ENCODE assay signal across 22 cellular contexts in genomic region chr2:241228081-241228859, GRCh38. TPM values are rescaled to one million over a fixed set of nuclear protein-coding genes. Genes with fewer than 3 reads are reported as not detected.
DNase-seq lines count a peak whose midpoint lies in the region; ATAC-seq, FAIRE-seq and TF ChIP-seq lines count a peak whose summit lies in the region.
"Had no signal": no experiment of that assay in that cellular context is flagged by ENCODE, and none has a peak within 500 bp of the region (broad histone marks: within the 10 kb centered on the region; RNA-seq: fewer than 3 reads in every experiment).

No MANE protein-coding gene starts in this region.

- BruUV-seq in HepG2 (replicated peaks; lab: Mats Ljungman, UMichigan): no TSS peak

- no peaks in the 10 kb centered on the region for H3K27me3 Mint-ChIP-seq in T-cell
- H3K27me3 Mint-ChIP-seq: activated naive CD4-positive, alpha-beta T cell treated with anti-CD3 and anti-CD28 coated beads, Interleukin-2, amount 50 U/mL, for 24 hours; B cell; dendritic cell treated with granulocyte-macrophage colony-stimulating factor and Interleukin-4, amounts not matched to agents 40 ng/mL and 50 ng/mL, for 4 days had no signal

- POLR2A ChIA-PET in HepG2 (lab: Yijun Ruan, JAX) (no interaction called here), T-cell (lab: Charles Lee) (no interaction called here)

- intact Hi-C loops in HepG2 (cut with micrococcal nuclease; ENCODE audit: unreplicated experiment) (loop anchor here (10.0 kb wide), 1 partner anchor 373 kb away; no protein-coding TSS in a partner anchor), testis (cut with DNase I; ENCODE audit: low total_unique reads) (no loop called here)

- H3K4me1 Mint-ChIP-seq in T-cell: peaks cover 0 to 5% (median 0%) of the 10 kb centered on the region in 3 donors
- H3K4me1 Mint-ChIP-seq: B cell had no signal

- no peak overlapping the region for H2AFZ ChIP-seq in HepG2 (ENCODE audit: low read length)

- H3K36me3 Mint-ChIP-seq in T-cell: peaks cover 52% of the 10 kb centered on the region

- H3K9me3 Mint-ChIP-seq in T-cell: no peaks in the 10 kb centered on the region
- H3K9me3 Mint-ChIP-seq: activated naive CD4-positive, alpha-beta T cell treated with anti-CD3 and anti-CD28 coated beads, Interleukin-2, amount 50 U/mL, for 24 hours; dendritic cell treated with granulocyte-macrophage colony-stimulating factor and Interleukin-4, amounts not matched to agents 40 ng/mL and 50 ng/mL, for 4 days had no signal

- TF ChIP-seq CTCF in HepG2 (CRISPR knock-in tag; IDR thresholded peaks at IDR 0.05): no peak
- TF ChIP-seq CTCF in testis (IDR thresholded peaks at IDR 0.05): no peak

- no peak for TF ChIP-seq RAD21 in HepG2 (CRISPR knock-in tag; IDR thresholded peaks at IDR 0.05)

- no peak overlapping the region for H3K4me3 Mint-ChIP-seq in T-cell
- H3K4me3 Mint-ChIP-seq: activated CD8-positive, alpha-beta T cell treated with anti-CD3 and anti-CD28 coated beads, Interleukin-2, amount 10 ng/mL, durations not matched to agents 7 days and 5 days; activated naive CD4-positive, alpha-beta T cell treated with anti-CD3 and anti-CD28 coated beads, Interleukin-2, amount 50 U/mL, for 24 hours; B cell; dendritic cell treated with granulocyte-macrophage colony-stimulating factor and Interleukin-4, amounts not matched to agents 40 ng/mL and 50 ng/mL, for 4 days had no signal

- 96% methylated on average over 24 of the region's 26 CpGs for WGBS in HepG2 (ENCODE audit: low lambda C conversion rate)
- 94 to 95% methylated on average over 15 to 25 of the region's 26 CpGs for WGBS in testis, 2 donors

- TF ChIP-seq EP300 in HepG2 (IDR thresholded peaks at IDR 0.05; ENCODE audit: low read depth in 2 of 2, low read length in 2 of 2): no peak
- TF ChIP-seq EP300 in HepG2 (CRISPR knock-in tag; IDR thresholded peaks at IDR 0.05; ENCODE audit: borderline replicate concordance): no peak

- 0 out of 2 replicates have a peak overlapping the region, but pooled peaks have one; percentile 46 for H3K27ac ChIP-seq in SK-N-MC
- H3K27ac ChIP-seq in cingulate gyrus (ENCODE audit: low read depth, low read length): peak overlapping the region; percentile 20
- no peak overlapping the region for H3K27ac ChIP-seq in HepG2 (ENCODE audit: extremely low read length, insufficient read depth, low read length)
- H3K27ac ChIP-seq in testis: peak overlapping the region; percentile 0 to 79
- H3K27ac ChIP-seq in effector memory CD4-positive, alpha-beta T cell (ENCODE audit: insufficient read depth, low read length, poor library complexity, severe bottlenecking): no peak overlapping the region
- H3K27ac ChIP-seq: brain microvascular endothelial cell, epithelial cell of prostate, thyroid gland had no signal

- DNase-seq in SK-N-MC (ENCODE audit: low read depth, low spot score): no peak
- no peak for DNase-seq in HepG2 (ENCODE audit: low spot score)
- DNase-seq in testis: no peak
- DNase-seq in effector memory CD4-positive, alpha-beta T cell: no peak
- no peak for DNase-seq in T-cell
- DNase-seq: activated CD8-positive, alpha-beta T cell treated with anti-CD3 and anti-CD28 coated beads, Interleukin-2, amount 10 ng/mL, durations not matched to agents 7 days and 5 days; activated T-cell treated with anti-CD3 and anti-CD28 coated beads, Interleukin-2, amount 50 U/mL, for 48 hours; brain microvascular endothelial cell; COR-L47; foreskin melanocyte; midbrain; NCI-H1105 treated with DMSO at 0.1 percent for 48 hours; NCI-H526; SHP77; stimulated activated CD4-positive, alpha-beta T cell treated with anti-CD3 and anti-CD28 coated beads, Interleukin-15, amount 100 ng/mL, for 24 hours; thyroid gland had no signal

- in situ Hi-C loops in HepG2 (cut with HindIII; ENCODE audit: extremely low pct_ligation_motif_present, low pct_unique_long_range_greater_than_20kb): no loop called here

- peaks cover 7% of the 10 kb centered on the region for H3K79me2 ChIP-seq in HepG2 (ENCODE audit: insufficient read depth, low read length)

- H3K36me3 ChIP-seq in SK-N-MC (ENCODE audit: insufficient read depth, low read length) (peaks cover 60% of the 10 kb centered on the region), HepG2 (replicated peaks in 1 of 2; ENCODE audit: control insufficient read depth in 1 of 2, insufficient read depth in 2 of 2, low read length in 2 of 2) (peaks cover 38 to 71% of the 10 kb centered on the region in 2 experiments), testis (ENCODE audit: low read depth, missing control alignments) (no peaks in the 10 kb centered on the region)
- H3K36me3 ChIP-seq in effector memory CD4-positive, alpha-beta T cell (ENCODE audit: control insufficient read depth, insufficient read depth, low read length): peaks cover 44% of the 10 kb centered on the region

- peaks cover 41% of the 10 kb centered on the region; the same call in 1 of the 2 replicates for H4K20me1 ChIP-seq in HepG2 (ENCODE audit: insufficient read depth, low read length)

- no peak overlapping the region for H3K27ac Mint-ChIP-seq in T-cell
- H3K27ac Mint-ChIP-seq: activated CD8-positive, alpha-beta T cell treated with anti-CD3 and anti-CD28 coated beads, Interleukin-2, amount 10 ng/mL, durations not matched to agents 7 days and 5 days; B cell; dendritic cell treated with granulocyte-macrophage colony-stimulating factor and Interleukin-4, amounts not matched to agents 40 ng/mL and 50 ng/mL, for 4 days had no signal

- H3K27me3 ChIP-seq in HepG2 (ENCODE audit: control insufficient read depth in 1 of 2, insufficient read depth in 2 of 2, low read length in 2 of 2) (no peaks in the 10 kb centered on the region), testis (no peaks in the 10 kb centered on the region)
- H3K27me3 ChIP-seq in effector memory CD4-positive, alpha-beta T cell (replicated peaks; ENCODE audit: control insufficient read depth, insufficient read depth, low read length, poor library complexity, severe bottlenecking): no peaks in the 10 kb centered on the region
- H3K27me3 ChIP-seq: brain microvascular endothelial cell, thyroid gland had no signal

- no peak overlapping the region for H3K4me2 ChIP-seq in HepG2 (ENCODE audit: low read depth, low read length)

- ATAC-seq in HepG2 (no peak), HG03354 (IDR thresholded peaks at IDR 0.05; ENCODE audit: poor library complexity, severe bottlenecking, unreplicated experiment) (no peak), T-cell (replicated peaks in 1 of 4) (no peak)
- ATAC-seq: activated CD8-positive, alpha-beta T cell treated with anti-CD3 and anti-CD28 coated beads, Interleukin-2, amount 10 ng/mL, durations not matched to agents 7 days and 5 days had no signal

- TF ChIP-seq POLR2A in HepG2 (IDR thresholded peaks at IDR 0.05; ENCODE audit: insufficient read depth in 1 of 2, low read depth in 2 of 2, low read length in 2 of 2): peak in 1 of 2 experiments; percentile 76; a peak in 3 of 4 replicates
- no peak for TF ChIP-seq POLR2A in testis (IDR thresholded peaks at IDR 0.05)

- H3K4me3 ChIP-seq in SK-N-MC (no peak overlapping the region), HepG2 (replicated peaks in 1 of 3; ENCODE audit: insufficient read depth in 1 of 3, low read depth in 2 of 3, low read length in 3 of 3) (no peak overlapping the region), testis (no peak overlapping the region)
- H3K4me3 ChIP-seq in effector memory CD4-positive, alpha-beta T cell (ENCODE audit: insufficient read depth, low read depth, low read length, poor library complexity, severe bottlenecking): no peak overlapping the region
- H3K4me3 ChIP-seq: thyroid gland had no signal

- H3K9me3 ChIP-seq in SK-N-MC (ENCODE audit: low read depth, low read length) (no peaks in the 10 kb centered on the region), HepG2 (ENCODE audit: low read length) (no peaks in the 10 kb centered on the region), testis (no peaks in the 10 kb centered on the region)
- H3K9me3 ChIP-seq in effector memory CD4-positive, alpha-beta T cell (ENCODE audit: control insufficient read depth, low read length): no peaks in the 10 kb centered on the region
- H3K9me3 ChIP-seq: thyroid gland had no signal

- FAIRE-seq in HepG2 (lab: Jason Lieb, UNC): no peak

- H3K9ac ChIP-seq in SK-N-MC (ENCODE audit: insufficient read length) (no peak overlapping the region), HepG2 (ENCODE audit: insufficient read depth, low read depth, low read length) (no peak overlapping the region)

- CTCF ChIA-PET in HepG2 (lab: Yijun Ruan, JAX; ENCODE audit: low intra/inter-chr PET ratio, low total read pairs) (no interaction called here), T-cell (lab: Charles Lee) (no interaction called here)

- H3K4me1 ChIP-seq in HepG2 (ENCODE audit: insufficient read depth, low read length) (peaks cover 38% of the 10 kb centered on the region), testis (peaks cover 15% of the 10 kb centered on the region)
- no peaks in the 10 kb centered on the region for H3K4me1 ChIP-seq in effector memory CD4-positive, alpha-beta T cell (ENCODE audit: control insufficient read depth, insufficient read depth, low read length, poor library complexity, severe bottlenecking)
- H3K4me1 ChIP-seq: thyroid gland had no signal

RNA-seq across cellular contexts. Expression of gene ANO7, which starts 39.8 kb away (rescaled TPM):
- 3.7 and 4.9 TPM in 2 replicates for total RNA-seq in HepG2 (2016; rRNA removed; fragmentation: Illumina TruSeq; extraction: Trizol)
- 1.7 and 1.9 TPM in 2 replicates for total RNA-seq in HepG2 (2016; cell fraction: cytosol; rRNA removed; fragmentation: Illumina TruSeq; extraction: Trizol; ENCODE audit: low read depth)
- total RNA-seq in HepG2 (2016; cell fraction: insoluble cytoplasmic fraction; rRNA removed; fragmentation: Illumina TruSeq; extraction: Trizol): 2.9 and 5.5 TPM in 2 replicates
- 3.2 and 4.1 TPM in 2 replicates for total RNA-seq in HepG2 (2016; cell fraction: membrane; rRNA removed; fragmentation: Illumina TruSeq; extraction: Trizol)
- 4.7 and 5.1 TPM in 2 replicates for total RNA-seq in HepG2 (2016; cell fraction: nucleus; rRNA removed; fragmentation: Illumina TruSeq; extraction: Trizol)
- 4.1 and 4.9 TPM in 2 replicates for polyA plus RNA-seq in HepG2 (2011; rRNA removed)
- polyA plus RNA-seq in HepG2 (2011; cell fraction: cytosol; rRNA removed): 2.9 and 3.9 TPM in 2 replicates
- polyA plus RNA-seq in HepG2 (2011; cell fraction: nucleus; rRNA removed): 29.8 and 33.6 TPM in 2 replicates
- 8.8 and 10.8 TPM in 2 replicates for polyA plus RNA-seq in HepG2 (2012)
- 3.3 and 3.8 TPM in 2 replicates for polyA plus RNA-seq in HepG2 (2016; cell fraction: cytosol; fragmentation: Illumina TruSeq; extraction: Trizol; ENCODE audit: low read depth)
- polyA plus RNA-seq in HepG2 (2016; cell fraction: insoluble cytoplasmic fraction; fragmentation: Illumina TruSeq; extraction: Trizol; ENCODE audit: low read depth): 7.5 and 11.5 TPM in 2 replicates
- 7.5 and 8.6 TPM in 2 replicates for polyA plus RNA-seq in HepG2 (2016; cell fraction: membrane; fragmentation: Illumina TruSeq; extraction: Trizol; ENCODE audit: low read depth)
- 14.9 and 15.8 TPM in 2 replicates for polyA plus RNA-seq in HepG2 (2016; cell fraction: nucleus; fragmentation: Illumina TruSeq; extraction: Trizol; ENCODE audit: insufficient read depth, low read depth)
- polyA minus RNA-seq in HepG2 (2011; rRNA and poly(A)+ RNA removed; ENCODE audit: low replicate concordance): 1.1 and 16.7 TPM in 2 replicates
- polyA minus RNA-seq in HepG2 (2011; cell fraction: cytosol; rRNA and poly(A)+ RNA removed): 5.1 and 8.4 TPM in 2 replicates
- polyA minus RNA-seq in HepG2 (2011; cell fraction: nucleus; rRNA and poly(A)+ RNA removed): 13.8 and 18.4 TPM in 2 replicates
- total RNA-seq in testis: 1 to 10 TPM; 1.9 to 2.5 TPM
- polyA plus RNA-seq in testis (ENCODE audit: insufficient read depth, low read depth, low replicate concordance): 1.2 TPM
- under 1 TPM in 3 of 5 donors, not detected in 2; 0.53 to 0.60 (median 0.53) TPM for total RNA-seq in T-cell

Comparison
In these comparisons a context has a peak if more than half of its experiments do, and no peak if none do; other contexts are left out.
1. H3K27ac ChIP-seq: peak in SK-N-MC (single experiment), cingulate gyrus (single experiment) and testis (2 of 2); none in HepG2 (single experiment) and effector memory CD4-positive, alpha-beta T cell (single experiment).